17 cellular contexts compared by ENCODE assay signal in genomic region chr1:87104140-87104539, GRCh38.
DNase-seq lines count a peak whose midpoint lies in the region; ATAC-seq and TF ChIP-seq lines count a peak whose summit lies in the region.
"Had no signal": no experiment of that assay in that cellular context is flagged by ENCODE, and none has a peak within 500 bp of the region (broad histone marks: within the 10 kb centered on the region; RNA-seq: fewer than 3 reads in every experiment).

No MANE protein-coding gene starts in this region.

- no peaks in the 10 kb centered on the region for H3F3A ChIP-seq in PC-3 (ENCODE audit: low read length, unreplicated experiment)

- H3K4me2 ChIP-seq in PC-3 (ENCODE audit: low read length), result peak overlapping the region; percentile 51
- H3K4me2 ChIP-seq: BLaER1 treated with 17β-estradiol and CSF1 and Interleukin-3, amounts not matched to agents 10 nM and 100 nM; GM23338 had no signal

- H3K27me3 ChIP-seq in cardiac muscle cell (no peaks in the 10 kb centered on the region), PC-3 (ENCODE audit: low read length) (no peaks in the 10 kb centered on the region), left lung (no peaks in the 10 kb centered on the region)
- H3K27me3 ChIP-seq: BLaER1 treated with 17β-estradiol and CSF1 and Interleukin-3, amounts not matched to agents 10 nM and 100 nM had no signal

- H3K9me3 ChIP-seq in cardiac muscle cell (ENCODE audit: low read depth), result no peaks in the 10 kb centered on the region
- H3K9me3 ChIP-seq in PC-3 (ENCODE audit: low read length), result no peaks in the 10 kb centered on the region
- H3K9me3 ChIP-seq in left lung, result peaks cover 0 to 17% of the 10 kb centered on the region in 2 donors

- peaks cover 11% of the 10 kb centered on the region for H3K4me1 ChIP-seq in cardiac muscle cell (ENCODE audit: low read depth)
- peaks cover 36% of the 10 kb centered on the region for H3K4me1 ChIP-seq in PC-3 (ENCODE audit: insufficient read depth, low read length)
- no peaks in the 10 kb centered on the region for H3K4me1 ChIP-seq in left lung
- H3K4me1 ChIP-seq: BLaER1 treated with 17β-estradiol and CSF1 and Interleukin-3, amounts not matched to agents 10 nM and 100 nM had no signal

- intact Hi-C loops in Right ventricle myocardium inferior (cut with DNase I), result no loop called here
- intact Hi-C loops in PC-3 (cut with micrococcal nuclease), result no loop called here
- intact Hi-C loops in left lung (cut with DNase I), result no loop called here

- POLR2A ChIA-PET in PC-3 (lab: Charles Lee; ENCODE audit: unreplicated experiment), result no interaction called here

- BruUV-seq in PC-3 (replicated peaks; lab: Mats Ljungman, UMichigan), result no TSS peak

- H3K79me2 ChIP-seq in PC-3 (ENCODE audit: low read length), result no peaks in the 10 kb centered on the region

- H3K36me3 ChIP-seq in cardiac muscle cell (no peaks in the 10 kb centered on the region), PC-3 (ENCODE audit: low read depth, low read length) (no peaks in the 10 kb centered on the region), left lung (peaks cover 0 to 16% of the 10 kb centered on the region in 2 donors)

- CTCF ChIA-PET in PC-3 (lab: Charles Lee), result no interaction called here

- H2AFZ ChIP-seq in PC-3 (ENCODE audit: low read length), result no peak overlapping the region
- H2AFZ ChIP-seq: GM23338 had no signal

- H3K27ac ChIP-seq in cardiac muscle cell (peak overlapping the region; percentile 3), PC-3 (ENCODE audit: low read length) (peak overlapping the region; percentile 37), left lung (no peak overlapping the region)
- H3K27ac ChIP-seq: BLaER1 treated with 17β-estradiol and CSF1 and Interleukin-3, amounts not matched to agents 10 nM and 100 nM; HL-60 had no signal

- H3K4me3 ChIP-seq in cardiac muscle cell (no peak overlapping the region), PC-3 (ENCODE audit: low read length) (no peak overlapping the region), epithelial cell of esophagus (ENCODE audit: low read length) (no peak overlapping the region), left lung (no peak overlapping the region)
- H3K4me3 ChIP-seq: BLaER1 treated with 17β-estradiol and CSF1 and Interleukin-3, amounts not matched to agents 10 nM and 100 nM; GM23338 had no signal

- no peaks in the 10 kb centered on the region for H4K20me1 ChIP-seq in PC-3 (ENCODE audit: low read length)

- no peak for TF ChIP-seq CTCF in cardiac muscle cell (IDR thresholded peaks at IDR 0.05; ENCODE audit: low read depth, low read length)
- TF ChIP-seq CTCF in PC-3 (conservative IDR thresholded peaks at IDR 0.05; ENCODE audit: low read depth, low read length), result no peak
- TF ChIP-seq CTCF in epithelial cell of esophagus (IDR thresholded peaks at IDR 0.05; ENCODE audit: insufficient read depth, low read depth, low read length, missing control alignments), result no peak
- TF ChIP-seq CTCF in left lung (IDR thresholded peaks at IDR 0.05), result no peak

- H3K9ac ChIP-seq in PC-3 (ENCODE audit: low read length), result no peak overlapping the region
- H3K9ac ChIP-seq: BLaER1 treated with 17β-estradiol and CSF1 and Interleukin-3, amounts not matched to agents 10 nM and 100 nM had no signal

- no peaks in the 10 kb centered on the region for H3K9me2 ChIP-seq in PC-3 (replicated peaks; ENCODE audit: low read length)

- DNase-seq in cardiac muscle cell (ENCODE audit: low read depth in 1 of 2, low spot score in 1 of 2) (no peak), Right ventricle myocardium inferior (ENCODE audit: missing footprints) (no peak), PC-3 (peak; percentile 68), epithelial cell of esophagus (ENCODE audit: low read depth) (peak; percentile 44), left lung (no peak)
- DNase-seq: 8988T; ACHN; CD4-positive, CD25-positive, alpha-beta regulatory T cell; DMS 273 treated with DMSO at 0.1 percent for 48 hours; H7; IMR-90 had no signal

- ATAC-seq in Right ventricle myocardium inferior (no peak), PC-3 (peak; percentile 73), left lung (peak; percentile 56), HG02759 (IDR thresholded peaks at IDR 0.05; ENCODE audit: unreplicated experiment) (no peak), HG03442 (IDR thresholded peaks at IDR 0.05; ENCODE audit: unreplicated experiment) (no peak), GM18868 (IDR thresholded peaks at IDR 0.05; ENCODE audit: unreplicated experiment) (no peak)
- ATAC-seq: GM23338 had no signal

Comparison
In these comparisons a context has a peak if more than half of its experiments do, and no peak if none do; other contexts are left out.
1. DNase-seq: peak in PC-3 (single experiment) and epithelial cell of esophagus (single experiment); none in cardiac muscle cell (0 of 2), Right ventricle myocardium inferior (single experiment) and left lung (0 of 2).
2. H3K27ac ChIP-seq: peak in cardiac muscle cell (single experiment) and PC-3 (single experiment); none in left lung (0 of 2).
3. ATAC-seq: peak in PC-3 (single experiment) and left lung (single experiment); none in Right ventricle myocardium inferior (single experiment), HG02759 (single experiment), HG03442 (single experiment) and GM18868 (single experiment).